8 cellular contexts compared by ENCODE assay signal in genomic region chr5:132961887-132962286, GRCh38. TPM values are rescaled to one million over a fixed set of nuclear protein-coding genes. Genes with fewer than 3 reads are reported as not detected.
DNase-seq lines count a peak whose midpoint lies in the region; ATAC-seq and TF ChIP-seq lines count a peak whose summit lies in the region.

No MANE protein-coding gene starts in this region.

- ATAC-seq in CD8-positive, alpha-beta T cell, result no peak
- ATAC-seq in GM21529 (IDR thresholded peaks at IDR 0.05; ENCODE audit: unreplicated experiment), result no peak

- peak overlapping the region; percentile 52 for H3K4me3 ChIP-seq in CD8-positive, alpha-beta T cell (ENCODE audit: low read depth, low read length)
- H3K4me3 ChIP-seq in MG63, result peak overlapping the region; percentile 81
- peak overlapping the region; percentile 99 for H3K4me3 ChIP-seq in coronary artery

- H3K4me3 Mint-ChIP-seq in CD8-positive, alpha-beta T cell, result peak overlapping the region; percentile 95

- no peaks in the 10 kb centered on the region for H3K27me3 ChIP-seq in CD8-positive, alpha-beta T cell (ENCODE audit: insufficient read depth, low read length)
- H3K27me3 ChIP-seq in MG63, result no peaks in the 10 kb centered on the region

- CTCF ChIA-PET in CD8-positive, alpha-beta T cell (lab: Charles Lee), result interaction anchor here (0.6 kb wide), 2 partner anchors 64 to 1776 kb away, joined by 3 to 4 read pairs; no protein-coding TSS in a partner anchor

- H3K36me3 ChIP-seq in CD8-positive, alpha-beta T cell (ENCODE audit: insufficient read depth, low read length), result no peaks in the 10 kb centered on the region
- peaks cover 29% of the 10 kb centered on the region for H3K36me3 ChIP-seq in MG63

- H3K27ac Mint-ChIP-seq in CD8-positive, alpha-beta T cell, result peak overlapping the region; percentile 99

- no peaks in the 10 kb centered on the region for H3K9me3 ChIP-seq in CD8-positive, alpha-beta T cell (ENCODE audit: low read length)
- H3K9me3 ChIP-seq in MG63, result no peaks in the 10 kb centered on the region

- DNase-seq in CD8-positive, alpha-beta T cell, result no peak
- DNase-seq in MG63 (no peak), coronary artery (ENCODE audit: low spot score) (no peak), myocyte (ENCODE audit: low read depth) (peak; percentile 41), iPS-NIHi11 (ENCODE audit: low spot score) (no peak), NCI-H524 (lab: John Stamatoyannopoulos, UW) (no peak), GM19240 (ENCODE audit: insufficient read length, low spot score) (no peak)

- no peaks in the 10 kb centered on the region for H3K9me3 Mint-ChIP-seq in CD8-positive, alpha-beta T cell

- H3K27me3 Mint-ChIP-seq in CD8-positive, alpha-beta T cell (ENCODE audit: low read depth), result no peaks in the 10 kb centered on the region

- no peak for TF ChIP-seq CTCF in CD8-positive, alpha-beta T cell (IDR thresholded peaks at IDR 0.05)
- no peak for TF ChIP-seq CTCF in coronary artery (IDR thresholded peaks at IDR 0.05)

- peaks cover 41% of the 10 kb centered on the region for H3K4me1 ChIP-seq in CD8-positive, alpha-beta T cell (ENCODE audit: insufficient read depth, low read length)

- H3K4me1 Mint-ChIP-seq in CD8-positive, alpha-beta T cell (ENCODE audit: low read depth), result peaks cover 50% of the 10 kb centered on the region

- intact Hi-C loops in CD8-positive, alpha-beta T cell (cut with DNase I, micrococcal nuclease), result loop anchor here (2.0 to 10.0 kb wide), 8 partner anchors 95 to 1945 kb away; partner anchors contain the start of genes RAD50 (in 2 of the 2), CCNI2 (in 1 of the 2), FNIP1 (in 1 of the 2) and GDF9 (in 1 of the 2)

- peak overlapping the region; percentile 84 for H3K27ac ChIP-seq in CD8-positive, alpha-beta T cell (ENCODE audit: low read depth, low read length)
- peak overlapping the region; percentile 99 to 100 for H3K27ac ChIP-seq in coronary artery

- H3K36me3 Mint-ChIP-seq in CD8-positive, alpha-beta T cell, result peaks cover 16% of the 10 kb centered on the region

- POLR2A ChIA-PET in CD8-positive, alpha-beta T cell (lab: Charles Lee), result interaction anchor here (1.2 to 3.5 kb wide), 4 partner anchors 63 to 225 kb away, joined by 3 to 49 read pairs (median 9); partner anchors contain the start of genes GDF9, HSPA4, KIF3A and UQCRQ

RNA-seq across cellular contexts. Expression of gene AFF4, which starts 1.5 kb away (rescaled TPM):
- total RNA-seq in CD8-positive, alpha-beta T cell, result 100 to 1,000 TPM in 1 of 2 experiments, 10 to 100 TPM in 1; 98.0 to 104 TPM
- total RNA-seq in MG63 (2014; rRNA removed; shearing (Covaris generic); ENCODE audit: low replicate concordance), result 18.3 and 26.9 TPM in 2 replicates
- 87.9 and 98.6 TPM in 2 replicates for total RNA-seq in myocyte
- polyA plus RNA-seq in myocyte (2012), result 35.7 TPM
